ENCODE assay signal across 8 cellular contexts in the genomic region with DNA sequence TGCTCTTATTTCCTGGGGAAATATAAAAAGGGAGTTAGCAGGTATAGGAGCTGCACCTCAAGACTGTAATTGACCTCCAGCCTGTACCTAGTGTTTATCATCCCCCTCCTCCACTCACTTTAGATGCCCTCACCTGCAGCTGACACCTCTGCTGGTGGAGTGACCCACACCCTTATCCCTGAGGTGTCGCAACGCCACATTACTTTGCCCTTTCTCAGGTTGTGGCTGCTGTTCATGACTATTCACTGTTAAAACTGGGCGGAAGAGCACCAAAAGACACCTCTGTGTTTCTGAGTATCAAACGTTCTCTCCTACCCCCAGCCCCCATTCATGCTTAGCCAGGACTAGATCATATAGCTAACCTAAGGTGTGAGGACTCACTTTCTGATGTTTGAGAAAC.
"Had no signal": no experiment of that assay in that cellular context is flagged by ENCODE, and none has a peak within 500 bp of the region (broad histone marks: within the 10 kb centered on the region; RNA-seq: fewer than 3 reads in every experiment).

No MANE protein-coding gene starts in this region.

- H3K4me3 ChIP-seq: GM12878 had no signal

- FAIRE-seq: G401.6, GM12878, GM12891, GM12892, GM18507, GM19239 had no signal

- ATAC-seq: GM12878 had no signal

- DNase-seq: GDM1, GF-D8 had no signal
